In genomic region chr5:160089549-160089948, GRCh38 we compare ENCODE assay signal across 1 cellular context.
TF ChIP-seq lines count a peak whose summit lies in the region.

No MANE protein-coding gene starts in this region.

TF ChIP-seq in WTC11, 78 proteins besides CTCF, POLR2A, EP300 and RAD21 (continued from another document):
- TF ChIP-seq STAT6 (CRISPR knock-in tag; conservative IDR thresholded peaks at IDR 0.05; ENCODE audit: low read depth) (no peak), ZNF121 (CRISPR knock-in tag; IDR thresholded peaks at IDR 0.05) (no peak), ZNF416 (CRISPR knock-in tag; IDR thresholded peaks at IDR 0.05) (no peak)
TF ChIP-seq in WTC11: peak in this region for 0.
